In the genomic region with DNA sequence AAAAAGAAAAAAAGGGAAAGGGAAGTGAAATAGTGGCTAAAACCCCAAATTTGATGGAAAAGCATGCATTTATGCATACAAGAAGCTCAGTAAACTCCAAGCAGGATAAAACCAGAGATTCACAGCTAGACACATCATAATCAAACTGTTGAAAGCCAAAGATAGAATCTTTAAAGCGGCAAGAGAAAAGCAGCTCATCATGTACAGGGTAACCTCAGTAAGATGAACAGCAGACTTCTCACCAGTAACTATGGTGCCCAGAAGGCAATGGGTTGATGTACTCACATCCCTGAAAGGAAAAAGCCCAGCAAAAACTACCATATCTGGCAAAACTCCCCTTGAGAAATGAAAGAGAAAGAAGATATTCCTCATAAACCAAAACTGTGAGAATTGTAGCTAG, we compare ENCODE assay signal across 1 cellular context.
TF ChIP-seq lines count a peak whose summit lies in the region.

No MANE protein-coding gene starts in this region.

TF ChIP-seq in HEK293, 187 proteins besides CTCF, POLR2A, EP300 and RAD21 (continued from another document):
- TF ChIP-seq, protein P1, sequence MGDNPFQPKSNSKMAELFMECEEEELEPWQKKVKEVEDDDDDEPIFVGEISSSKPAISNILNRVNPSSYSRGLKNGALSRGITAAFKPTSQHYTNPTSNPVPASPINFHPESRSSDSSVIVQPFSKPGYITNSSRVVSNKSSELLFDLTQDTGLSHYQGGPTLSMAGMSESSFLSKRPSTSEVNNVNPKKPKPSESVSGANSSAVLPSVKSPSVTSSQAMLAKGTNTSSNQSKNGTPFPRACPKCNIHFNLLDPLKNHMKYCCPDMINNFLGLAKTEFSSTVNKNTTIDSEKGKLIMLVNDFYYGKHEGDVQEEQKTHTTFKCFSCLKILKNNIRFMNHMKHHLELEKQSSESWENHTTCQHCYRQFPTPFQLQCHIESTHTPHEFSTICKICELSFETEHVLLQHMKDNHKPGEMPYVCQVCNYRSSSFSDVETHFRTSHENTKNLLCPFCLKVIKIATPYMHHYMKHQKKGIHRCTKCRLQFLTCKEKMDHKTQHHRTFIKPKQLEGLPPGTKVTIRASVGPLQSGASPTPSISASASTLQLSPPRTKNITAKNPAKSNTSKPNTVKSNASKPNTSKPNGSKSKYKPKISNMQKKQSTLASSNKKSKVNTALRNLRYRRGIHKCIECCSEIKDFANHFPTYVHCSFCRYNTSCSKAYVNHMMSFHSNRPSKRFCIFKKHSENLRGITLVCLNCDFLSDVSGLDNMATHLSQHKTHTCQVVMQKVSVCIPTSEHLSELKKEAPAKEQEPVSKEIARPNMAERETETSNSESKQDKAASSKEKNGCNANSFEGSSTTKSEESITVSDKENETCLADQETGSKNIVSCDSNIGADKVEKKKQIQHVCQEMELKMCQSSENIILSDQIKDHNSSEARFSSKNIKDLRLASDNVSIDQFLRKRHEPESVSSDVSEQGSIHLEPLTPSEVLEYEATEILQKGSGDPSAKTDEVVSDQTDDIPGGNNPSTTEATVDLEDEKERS (tag by site-specific recombination; IDR thresholded peaks at IDR 0.05), result peak; percentile 88
- peak; percentile 40; the same call in 1 of the 2 replicates for TF ChIP-seq ZNF610 (tag by site-specific recombination; IDR thresholded peaks at IDR 0.05; ENCODE audit: borderline replicate concordance)
- no peak for TF ChIP-seq MYNN (tag by site-specific recombination; IDR thresholded peaks at IDR 0.05; ENCODE audit: borderline replicate concordance)
- peak; percentile 93 for TF ChIP-seq SETDB1 (IDR thresholded peaks at IDR 0.05; ENCODE audit: insufficient read length, low read length)
- TF ChIP-seq ZNF529 (tag by site-specific recombination; IDR thresholded peaks at IDR 0.05; ENCODE audit: insufficient replicate concordance), result peak; percentile 34
- no peak for TF ChIP-seq MEIS1 (CRISPR knock-in tag; IDR thresholded peaks at IDR 0.05; ENCODE audit: borderline replicate concordance)
- TF ChIP-seq, protein P2, sequence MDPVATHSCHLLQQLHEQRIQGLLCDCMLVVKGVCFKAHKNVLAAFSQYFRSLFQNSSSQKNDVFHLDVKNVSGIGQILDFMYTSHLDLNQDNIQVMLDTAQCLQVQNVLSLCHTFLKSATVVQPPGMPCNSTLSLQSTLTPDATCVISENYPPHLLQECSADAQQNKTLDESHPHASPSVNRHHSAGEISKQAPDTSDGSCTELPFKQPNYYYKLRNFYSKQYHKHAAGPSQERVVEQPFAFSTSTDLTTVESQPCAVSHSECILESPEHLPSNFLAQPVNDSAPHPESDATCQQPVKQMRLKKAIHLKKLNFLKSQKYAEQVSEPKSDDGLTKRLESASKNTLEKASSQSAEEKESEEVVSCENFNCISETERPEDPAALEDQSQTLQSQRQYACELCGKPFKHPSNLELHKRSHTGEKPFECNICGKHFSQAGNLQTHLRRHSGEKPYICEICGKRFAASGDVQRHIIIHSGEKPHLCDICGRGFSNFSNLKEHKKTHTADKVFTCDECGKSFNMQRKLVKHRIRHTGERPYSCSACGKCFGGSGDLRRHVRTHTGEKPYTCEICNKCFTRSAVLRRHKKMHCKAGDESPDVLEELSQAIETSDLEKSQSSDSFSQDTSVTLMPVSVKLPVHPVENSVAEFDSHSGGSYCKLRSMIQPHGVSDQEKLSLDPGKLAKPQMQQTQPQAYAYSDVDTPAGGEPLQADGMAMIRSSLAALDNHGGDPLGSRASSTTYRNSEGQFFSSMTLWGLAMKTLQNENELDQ (tag by site-specific recombination; IDR thresholded peaks at IDR 0.05; ENCODE audit: low read depth), result no peak
- peak; percentile 23; the same call in 1 of the 2 replicates for TF ChIP-seq SP7 (tag by site-specific recombination; IDR thresholded peaks at IDR 0.05)
- no peak for TF ChIP-seq GLIS2 (tag by site-specific recombination; IDR thresholded peaks at IDR 0.05)
- peak; percentile 58; the same call in 1 of the 2 replicates for TF ChIP-seq ZNF549 (tag by site-specific recombination; IDR thresholded peaks at IDR 0.05)
TF ChIP-seq in HEK293: peak in this region for 9.
